ENCODE assay signal across 1 cellular context in genomic region chr19:45448887-45449299, GRCh38.
TF ChIP-seq lines count a peak whose summit lies in the region.

No MANE protein-coding gene starts in this region.

TF ChIP-seq in endothelial cell of umbilical vein, 7 proteins besides CTCF, POLR2A, EP300 and RAD21:
- TF ChIP-seq MYC (IDR thresholded peaks at IDR 0.05; ENCODE audit: low read depth, low read length): no peak
- TF ChIP-seq GATA2 (IDR thresholded peaks at IDR 0.05; ENCODE audit: insufficient read depth, insufficient read length, low read depth, low read length): no peak
